18 cellular contexts compared by ENCODE assay signal in genomic region chr19:46124638-46125115, GRCh38. TPM values are rescaled to one million over a fixed set of nuclear protein-coding genes. Genes with fewer than 3 reads are reported as not detected.
DNase-seq lines count a peak whose midpoint lies in the region; TF ChIP-seq lines count a peak whose summit lies in the region.
"Had no signal": no experiment of that assay in that cellular context is flagged by ENCODE, and none has a peak within 500 bp of the region (broad histone marks: within the 10 kb centered on the region; RNA-seq: fewer than 3 reads in every experiment).

Gene IGFL3 (minus strand): TSS chr19:46124688. CDS start chr19:46124649, 39 bp downstream.

- peak within 1 kb of the TSS; percentile 26 for H2BK20ac ChIP-seq in H9 (ENCODE audit: low read depth, low read length, poor library complexity, severe bottlenecking)

- no peaks in the 10 kb centered on the region for H3K79me2 ChIP-seq in H9 (ENCODE audit: insufficient read depth, low read length)
- H3K79me2 ChIP-seq in trophoblast cell (ENCODE audit: control insufficient read depth, insufficient read depth, low read length, poor library complexity) = no peaks in the 10 kb centered on the region

- no CpG with 5 or more reads among the region's 5 CpGs for WGBS in H9 (ENCODE audit: extremely low coverage, insufficient read length, low lambda C conversion rate)
- no CpG with 5 or more reads among the region's 5 CpGs for WGBS in trophoblast cell (ENCODE audit: extremely low coverage, insufficient coverage, insufficient read length)

- H2BK12ac ChIP-seq in H9 (ENCODE audit: insufficient read length, low read depth, low read length) (no peak within 1 kb of the TSS), trophoblast cell (ENCODE audit: low read length) (peak within 1 kb of the TSS; percentile 65)

- H3K9ac ChIP-seq in H9 (ENCODE audit: extremely low read depth, insufficient read length, low read length) = no peak within 1 kb of the TSS
- no peak within 1 kb of the TSS for H3K9ac ChIP-seq in trophoblast cell (ENCODE audit: low read length)
- H3K9ac ChIP-seq: BLaER1 had no signal

- H4K8ac ChIP-seq in H9 (replicated peaks; ENCODE audit: insufficient read length, low read depth, low read length) (no peak within 1 kb of the TSS), trophoblast cell (ENCODE audit: low read depth, low read length) (no peak within 1 kb of the TSS)

- no peak within 1 kb of the TSS for H4K12ac ChIP-seq in trophoblast cell (ENCODE audit: low read depth, low read length)

- H2AK5ac ChIP-seq in H9 (ENCODE audit: insufficient read length, low read length) (no peak within 1 kb of the TSS), trophoblast cell (ENCODE audit: low read length) (no peak within 1 kb of the TSS)

- no peak within 1 kb of the TSS for H4K5ac ChIP-seq in H9 (ENCODE audit: insufficient read length, low read depth, low read length)

- H3K27ac Mint-ChIP-seq in H9 (no peak within 1 kb of the TSS), progenitor cell of endocrine pancreas (no peak within 1 kb of the TSS)
- H3K27ac Mint-ChIP-seq: activated T-helper 17 cell treated with anti-CD3 and anti-CD28 coated beads, Interleukin-2, amount 50 U/mL, for 72 hours had no signal

- H2AFZ ChIP-seq in H9 (ENCODE audit: low read length) (no peak within 1 kb of the TSS), trophoblast cell (ENCODE audit: insufficient read depth, low read length, poor library complexity) (no peak within 1 kb of the TSS)

- H3K27me3 Mint-ChIP-seq in H9 (ENCODE audit: low read depth) (peaks cover 5% of the 10 kb centered on the region), progenitor cell of endocrine pancreas (peaks cover 7% of the 10 kb centered on the region)

- no peak within 1 kb of the TSS for H3T11ph ChIP-seq in H9 (ENCODE audit: low read length)

- no peak within 1 kb of the TSS for H3K56ac ChIP-seq in H9 (ENCODE audit: insufficient read length, low read depth, low read length)

- H3K23me2 ChIP-seq in H9 (ENCODE audit: insufficient read length, low read depth, low read length, poor library complexity, severe bottlenecking) = no peaks in the 10 kb centered on the region

- H3K9me3 Mint-ChIP-seq in H9 = peaks cover 6 to 8% of the 10 kb centered on the region in 2 experiments
- H3K9me3 Mint-ChIP-seq in progenitor cell of endocrine pancreas (ENCODE audit: low read depth) = peaks cover 13% of the 10 kb centered on the region
- H3K9me3 Mint-ChIP-seq: activated T-helper 17 cell treated with anti-CD3 and anti-CD28 coated beads, Interleukin-2, amount 50 U/mL, for 72 hours had no signal

- no peaks in the 10 kb centered on the region for H3K79me1 ChIP-seq in H9 (ENCODE audit: insufficient read depth, low read depth, low read length, poor library complexity, severe bottlenecking)
- H3K79me1 ChIP-seq in trophoblast cell (ENCODE audit: low read length) = no peaks in the 10 kb centered on the region

- H3K18ac ChIP-seq in H9 (ENCODE audit: insufficient read length, low read depth, low read length) (no peak within 1 kb of the TSS), trophoblast cell (ENCODE audit: low read length) (no peak within 1 kb of the TSS)

- H3K4me3 ChIP-seq in epithelial cell of esophagus (ENCODE audit: low read length) (no peak within 1 kb of the TSS), trophoblast cell (ENCODE audit: low read depth, low read length) (no peak within 1 kb of the TSS)
- H3K4me3 ChIP-seq: BLaER1, lung, SK-N-MC had no signal

- H3K4me3 Mint-ChIP-seq in H9 (no peak within 1 kb of the TSS; a peak in 1 of 5 replicates), progenitor cell of endocrine pancreas (ENCODE audit: low read depth) (no peak within 1 kb of the TSS)
- H3K4me3 Mint-ChIP-seq: activated T-helper 17 cell treated with anti-CD3 and anti-CD28 coated beads, Interleukin-2, amount 50 U/mL, for 72 hours had no signal

- DNase-seq in H9 (no peak), NOMO-1 treated with dmso at 0.1 percent for 144 hours (lab: John Stamatoyannopoulos, UW; ENCODE audit: unreplicated experiment) (peak; percentile 14), epithelial cell of esophagus (ENCODE audit: low read depth) (peak; percentile 48), trophoblast cell (peak in 1 of 2 donors; percentile 42), NCI-H510A (lab: John Stamatoyannopoulos, UW) (no peak), AML-193 (lab: John Stamatoyannopoulos, UW) (no peak), progenitor cell of endocrine pancreas (ENCODE audit: low spot score, unreplicated experiment) (no peak)
- DNase-seq: anterior cingulate cortex, KBM-7, NCI-H1436 treated with DMSO at 0.1 percent for 48 hours, NCI-H345 had no signal

- no peak within 1 kb of the TSS for H4K91ac ChIP-seq in H9 (ENCODE audit: insufficient read length, low read depth, low read length)
- peak within 1 kb of the TSS; percentile 4 for H4K91ac ChIP-seq in trophoblast cell (ENCODE audit: low read depth, low read length)

- no peak within 1 kb of the TSS for H3K27ac ChIP-seq in H9 (ENCODE audit: insufficient read length, low read depth, low read length)
- no peak within 1 kb of the TSS for H3K27ac ChIP-seq in trophoblast cell (ENCODE audit: low read depth, low read length)
- H3K27ac ChIP-seq: BLaER1, SK-N-MC, VCaP had no signal

- H3K9me3 ChIP-seq in H9 (ENCODE audit: control insufficient read depth, low read depth, low read length) = no peaks in the 10 kb centered on the region
- H3K9me3 ChIP-seq in trophoblast cell (ENCODE audit: insufficient read depth, low read depth, low read length) = peaks cover 4% of the 10 kb centered on the region

- no peaks in the 10 kb centered on the region for H4K20me1 ChIP-seq in H9 (ENCODE audit: control insufficient read depth, insufficient read depth, insufficient read length)
- H4K20me1 ChIP-seq: BLaER1 had no signal

- H3K14ac ChIP-seq in H9 (ENCODE audit: insufficient read depth, low read length) (no peak within 1 kb of the TSS), trophoblast cell (ENCODE audit: low read length) (no peak within 1 kb of the TSS)

- H3K36me3 Mint-ChIP-seq in H9 (ENCODE audit: insufficient read depth in 1 of 3, low read depth in 3 of 3) (peaks cover 0 to 16% (median 2%) of the 10 kb centered on the region in 3 experiments; a peak in 4 of 7 replicates), progenitor cell of endocrine pancreas (ENCODE audit: insufficient read depth) (no peaks in the 10 kb centered on the region)

- peaks cover 12% of the 10 kb centered on the region in 2 experiments for H3K4me1 Mint-ChIP-seq in H9
- H3K4me1 Mint-ChIP-seq in progenitor cell of endocrine pancreas (ENCODE audit: low read depth) = peaks cover 8% of the 10 kb centered on the region
- H3K4me1 Mint-ChIP-seq: activated T-helper 17 cell treated with anti-CD3 and anti-CD28 coated beads, Interleukin-2, amount 50 U/mL, for 72 hours had no signal

- H2BK15ac ChIP-seq in H9 (ENCODE audit: low read depth, low read length) = no peak within 1 kb of the TSS

- H3K4me1 ChIP-seq in H9 (ENCODE audit: insufficient read depth, low read length) = no peaks in the 10 kb centered on the region
- H3K4me1 ChIP-seq in trophoblast cell (ENCODE audit: control insufficient read depth in 1 of 2, insufficient read depth in 2 of 2, low read length in 2 of 2) = peaks cover 2% of the 10 kb centered on the region in 2 experiments
- H3K4me1 ChIP-seq: BLaER1 had no signal

- H2BK120ac ChIP-seq in H9 (ENCODE audit: low read depth, low read length, poor library complexity, severe bottlenecking) = no peak within 1 kb of the TSS
- peak within 1 kb of the TSS; percentile 46 for H2BK120ac ChIP-seq in trophoblast cell (ENCODE audit: insufficient read depth, low read length, poor library complexity)

- no peaks in the 10 kb centered on the region for H3K36me3 ChIP-seq in trophoblast cell (ENCODE audit: control insufficient read depth in 1 of 2, insufficient read depth in 2 of 2, low read length in 2 of 2)
- H3K36me3 ChIP-seq: BLaER1 had no signal

- no peaks in the 10 kb centered on the region for H3K27me3 ChIP-seq in H9 (ENCODE audit: insufficient read depth, low read length)
- no peaks in the 10 kb centered on the region for H3K27me3 ChIP-seq in trophoblast cell (ENCODE audit: insufficient read depth, low read length)
- H3K27me3 ChIP-seq: BLaER1 had no signal

- TF ChIP-seq CTCF in H9 (conservative IDR thresholded peaks at IDR 0.05) (no peak), epithelial cell of esophagus (IDR thresholded peaks at IDR 0.05; ENCODE audit: insufficient read depth, low read depth, low read length, missing control alignments) (no peak), progenitor cell of endocrine pancreas (IDR thresholded peaks at IDR 0.05; ENCODE audit: unreplicated experiment) (no peak)

- H2BK5ac ChIP-seq in H9 (ENCODE audit: insufficient read length, low read length) (no peak within 1 kb of the TSS), trophoblast cell (ENCODE audit: low read depth, low read length, poor library complexity) (no peak within 1 kb of the TSS)

- H3K23ac ChIP-seq in H9 (ENCODE audit: insufficient read length, low read depth, low read length) (no peak within 1 kb of the TSS), trophoblast cell (ENCODE audit: low read length) (peak within 1 kb of the TSS; percentile 71)

- H3K4me2 ChIP-seq in H9 (ENCODE audit: insufficient read depth, insufficient read length, low read length) (no peak within 1 kb of the TSS), trophoblast cell (ENCODE audit: low read length) (no peak within 1 kb of the TSS)
- H3K4me2 ChIP-seq: BLaER1 had no signal

- H3K4ac ChIP-seq in H9 (ENCODE audit: low read depth, low read length) (no peak within 1 kb of the TSS), trophoblast cell (ENCODE audit: low read depth, low read length) (no peak within 1 kb of the TSS)

RNA-seq across cellular contexts. Expression of gene IGFL3, which starts in this region (rescaled TPM):
- total RNA-seq in H9 (2021) = not detected in 2 replicates
- polyA plus RNA-seq in trophoblast cell (2013) = 0.39 and 0.48 TPM in 2 replicates
- total RNA-seq in progenitor cell of endocrine pancreas = not detected in 2 replicates
- total RNA-seq: activated T-helper 17 cell treated with anti-CD3 and anti-CD28 coated beads, Interleukin-2, amount 50 U/mL, for 72 hours; lung; OCI-LY7; ureter had no signal
- polyA plus RNA-seq: lung had no signal

Comparison
In these comparisons a context has a peak if more than half of its experiments do, and no peak if none do; other contexts are left out.
1. DNase-seq: peak in NOMO-1 treated with dmso at 0.1 percent for 144 hours (single experiment) and epithelial cell of esophagus (single experiment); none in H9 (single experiment), NCI-H510A (single experiment), AML-193 (0 of 2) and progenitor cell of endocrine pancreas (single experiment).